1 cellular context compared by ENCODE assay signal in the genomic region with DNA sequence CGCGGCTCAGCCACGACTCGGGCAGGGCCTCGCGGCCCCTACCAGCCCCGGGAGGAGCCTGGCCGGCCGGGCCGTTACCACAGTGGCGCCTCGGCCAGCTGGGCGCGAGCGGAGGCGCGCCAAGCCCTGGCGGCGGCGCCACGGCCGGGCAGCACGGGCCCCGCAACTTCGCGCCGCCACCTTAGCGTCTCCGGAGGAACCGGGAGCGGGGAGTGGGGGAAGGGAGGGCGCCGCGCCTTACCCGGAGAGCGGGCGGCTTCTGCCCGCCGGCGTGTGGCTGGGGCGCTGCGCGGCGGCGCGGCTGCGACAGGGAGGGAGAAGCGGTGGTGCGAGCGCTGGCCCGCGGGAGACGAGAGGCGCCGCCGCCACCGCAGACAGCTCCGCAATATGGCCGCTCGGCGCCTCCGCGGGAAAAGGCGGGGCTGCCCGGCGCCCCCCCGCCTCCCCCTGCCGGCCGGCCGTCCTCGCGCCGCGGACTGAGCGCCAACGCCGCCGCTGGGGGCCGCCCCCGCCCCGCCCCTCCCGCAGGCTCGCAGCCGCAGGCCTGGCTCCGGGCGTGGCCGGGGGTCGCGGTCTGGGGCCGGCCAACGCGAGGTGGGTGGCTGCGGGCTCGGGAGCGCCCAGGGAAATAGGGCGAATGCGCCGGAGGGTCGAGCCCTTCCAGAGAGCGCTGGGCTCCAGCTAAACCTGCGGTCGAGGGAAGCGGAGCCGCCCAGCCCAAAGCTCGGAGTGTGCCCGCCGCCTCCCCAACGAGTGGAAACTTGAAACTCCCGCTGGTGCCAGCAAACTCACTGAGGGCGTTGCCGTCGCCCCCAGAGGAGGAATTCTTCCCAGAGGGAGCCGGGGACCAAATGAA.
A peak's percentile ranks its signal among the peaks of the same experiment; 100 is the strongest.
TF ChIP-seq lines count a peak whose summit lies in the region.

Gene RDX (minus strand): TSS at position 389 of the 856 bp plus-strand sequence. CDS start 16,922 bp downstream, outside the sequence.

TF ChIP-seq in GM12878, 131 proteins besides CTCF, POLR2A, EP300 and RAD21 (continued from another document and continues in another):
- TF ChIP-seq RAD51 (IDR thresholded peaks at IDR 0.05) (no peak), CREB1 (IDR thresholded peaks at IDR 0.05; ENCODE audit: low read depth) (no peak), MLLT1 (IDR thresholded peaks at IDR 0.05) (no peak), MYB (IDR thresholded peaks at IDR 0.05; ENCODE audit: borderline replicate concordance, low read depth, low read length) (no peak), ZNF24 (IDR thresholded peaks at IDR 0.05) (peak; percentile 57; the same call in 1 of the 2 replicates), GABPA (IDR thresholded peaks at IDR 0.05; ENCODE audit: low read depth) (no peak), FOXK2 (IDR thresholded peaks at IDR 0.05) (no peak), LARP7 (IDR thresholded peaks at IDR 0.05) (peak; percentile 98), YY1 (IDR thresholded peaks at IDR 0.05; ENCODE audit: low read depth, low read length) (peak; percentile 96), MXI1 (IDR thresholded peaks at IDR 0.05; ENCODE audit: low read depth, low read length) (no peak), SUPT20H (IDR thresholded peaks at IDR 0.05; ENCODE audit: borderline replicate concordance, control insufficient read depth, low read depth, low read length) (no peak), MEF2B (IDR thresholded peaks at IDR 0.05; ENCODE audit: partially characterized antibody, poor library complexity, severe bottlenecking) (no peak), CBX3 (IDR thresholded peaks at IDR 0.05; ENCODE audit: borderline replicate concordance, low read depth) (no peak), ZBED1 (IDR thresholded peaks at IDR 0.05; ENCODE audit: borderline replicate concordance) (no peak), RBBP5 (conservative IDR thresholded peaks at IDR 0.05) (no peak; the same call in 1 of the 2 replicates), BMI1 (IDR thresholded peaks at IDR 0.05; ENCODE audit: borderline replicate concordance) (no peak), NR2C2 (IDR thresholded peaks at IDR 0.05; ENCODE audit: borderline replicate concordance, control insufficient read depth, insufficient read length, low read depth) (no peak), IKZF1 (conservative IDR thresholded peaks at IDR 0.05) (peak; percentile 90), NFYA (IDR thresholded peaks at IDR 0.05; ENCODE audit: borderline replicate concordance, low read depth, low read length) (no peak), PKNOX1 (IDR thresholded peaks at IDR 0.05) (no peak), KDM1A (IDR thresholded peaks at IDR 0.05; ENCODE audit: borderline replicate concordance) (no peak), HDAC6 (IDR thresholded peaks at IDR 0.05; ENCODE audit: unreplicated experiment) (no peak), ZSCAN29 (IDR thresholded peaks at IDR 0.05) (peak; percentile 34; the same call in 1 of the 2 replicates), PRDM15 (CRISPR knock-in tag; IDR thresholded peaks at IDR 0.05) (no peak), EED (IDR thresholded peaks at IDR 0.05; ENCODE audit: low read depth) (peak; percentile 46), RELA (IDR thresholded peaks at IDR 0.05; ENCODE audit: borderline replicate concordance, partially characterized antibody) (peak; percentile 34), CREM (IDR thresholded peaks at IDR 0.05; ENCODE audit: low read depth) (no peak), ZNF217 (IDR thresholded peaks at IDR 0.05) (peak; percentile 75; the same call in 1 of the 2 replicates), NR2F1 (conservative IDR thresholded peaks at IDR 0.05) (peak; percentile 72), CBFB (IDR thresholded peaks at IDR 0.05; ENCODE audit: low read depth) (no peak), MEF2A (IDR thresholded peaks at IDR 0.05; ENCODE audit: insufficient read depth, low read depth, low read length) (no peak), KAT2A (conservative IDR thresholded peaks at IDR 0.05; ENCODE audit: control insufficient read depth, low read depth, low read length) (no peak), YBX1 (IDR thresholded peaks at IDR 0.05) (no peak), CHD1 (IDR thresholded peaks at IDR 0.05; ENCODE audit: low read depth, low read length) (no peak; the same call in 1 of the 2 replicates), KLF5 (IDR thresholded peaks at IDR 0.05; ENCODE audit: partially characterized antibody) (no peak), POLR2AphosphoS2 (IDR thresholded peaks at IDR 0.05; ENCODE audit: low read depth, low read length) (0 out of 2 replicates have a peak, but pooled peaks have one; percentile 34)
- TF ChIP-seq, protein P1, sequence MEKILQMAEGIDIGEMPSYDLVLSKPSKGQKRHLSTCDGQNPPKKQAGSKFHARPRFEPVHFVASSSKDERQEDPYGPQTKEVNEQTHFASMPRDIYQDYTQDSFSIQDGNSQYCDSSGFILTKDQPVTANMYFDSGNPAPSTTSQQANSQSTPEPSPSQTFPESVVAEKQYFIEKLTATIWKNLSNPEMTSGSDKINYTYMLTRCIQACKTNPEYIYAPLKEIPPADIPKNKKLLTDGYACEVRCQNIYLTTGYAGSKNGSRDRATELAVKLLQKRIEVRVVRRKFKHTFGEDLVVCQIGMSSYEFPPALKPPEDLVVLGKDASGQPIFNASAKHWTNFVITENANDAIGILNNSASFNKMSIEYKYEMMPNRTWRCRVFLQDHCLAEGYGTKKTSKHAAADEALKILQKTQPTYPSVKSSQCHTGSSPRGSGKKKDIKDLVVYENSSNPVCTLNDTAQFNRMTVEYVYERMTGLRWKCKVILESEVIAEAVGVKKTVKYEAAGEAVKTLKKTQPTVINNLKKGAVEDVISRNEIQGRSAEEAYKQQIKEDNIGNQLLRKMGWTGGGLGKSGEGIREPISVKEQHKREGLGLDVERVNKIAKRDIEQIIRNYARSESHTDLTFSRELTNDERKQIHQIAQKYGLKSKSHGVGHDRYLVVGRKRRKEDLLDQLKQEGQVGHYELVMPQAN (conservative IDR thresholded peaks at IDR 0.05), result peak; percentile 59
- TF ChIP-seq, protein P2, sequence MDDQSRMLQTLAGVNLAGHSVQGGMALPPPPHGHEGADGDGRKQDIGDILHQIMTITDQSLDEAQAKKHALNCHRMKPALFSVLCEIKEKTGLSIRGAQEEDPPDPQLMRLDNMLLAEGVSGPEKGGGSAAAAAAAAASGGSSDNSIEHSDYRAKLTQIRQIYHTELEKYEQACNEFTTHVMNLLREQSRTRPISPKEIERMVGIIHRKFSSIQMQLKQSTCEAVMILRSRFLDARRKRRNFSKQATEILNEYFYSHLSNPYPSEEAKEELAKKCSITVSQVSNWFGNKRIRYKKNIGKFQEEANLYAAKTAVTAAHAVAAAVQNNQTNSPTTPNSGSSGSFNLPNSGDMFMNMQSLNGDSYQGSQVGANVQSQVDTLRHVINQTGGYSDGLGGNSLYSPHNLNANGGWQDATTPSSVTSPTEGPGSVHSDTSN (IDR thresholded peaks at IDR 0.05; ENCODE audit: insufficient replicate concordance, low read depth, low read length), result no peak
- TF ChIP-seq, protein P3, sequence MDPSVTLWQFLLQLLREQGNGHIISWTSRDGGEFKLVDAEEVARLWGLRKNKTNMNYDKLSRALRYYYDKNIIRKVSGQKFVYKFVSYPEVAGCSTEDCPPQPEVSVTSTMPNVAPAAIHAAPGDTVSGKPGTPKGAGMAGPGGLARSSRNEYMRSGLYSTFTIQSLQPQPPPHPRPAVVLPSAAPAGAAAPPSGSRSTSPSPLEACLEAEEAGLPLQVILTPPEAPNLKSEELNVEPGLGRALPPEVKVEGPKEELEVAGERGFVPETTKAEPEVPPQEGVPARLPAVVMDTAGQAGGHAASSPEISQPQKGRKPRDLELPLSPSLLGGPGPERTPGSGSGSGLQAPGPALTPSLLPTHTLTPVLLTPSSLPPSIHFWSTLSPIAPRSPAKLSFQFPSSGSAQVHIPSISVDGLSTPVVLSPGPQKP (IDR thresholded peaks at IDR 0.05; ENCODE audit: low read depth, low read length), result no peak
- TF ChIP-seq, protein P4, sequence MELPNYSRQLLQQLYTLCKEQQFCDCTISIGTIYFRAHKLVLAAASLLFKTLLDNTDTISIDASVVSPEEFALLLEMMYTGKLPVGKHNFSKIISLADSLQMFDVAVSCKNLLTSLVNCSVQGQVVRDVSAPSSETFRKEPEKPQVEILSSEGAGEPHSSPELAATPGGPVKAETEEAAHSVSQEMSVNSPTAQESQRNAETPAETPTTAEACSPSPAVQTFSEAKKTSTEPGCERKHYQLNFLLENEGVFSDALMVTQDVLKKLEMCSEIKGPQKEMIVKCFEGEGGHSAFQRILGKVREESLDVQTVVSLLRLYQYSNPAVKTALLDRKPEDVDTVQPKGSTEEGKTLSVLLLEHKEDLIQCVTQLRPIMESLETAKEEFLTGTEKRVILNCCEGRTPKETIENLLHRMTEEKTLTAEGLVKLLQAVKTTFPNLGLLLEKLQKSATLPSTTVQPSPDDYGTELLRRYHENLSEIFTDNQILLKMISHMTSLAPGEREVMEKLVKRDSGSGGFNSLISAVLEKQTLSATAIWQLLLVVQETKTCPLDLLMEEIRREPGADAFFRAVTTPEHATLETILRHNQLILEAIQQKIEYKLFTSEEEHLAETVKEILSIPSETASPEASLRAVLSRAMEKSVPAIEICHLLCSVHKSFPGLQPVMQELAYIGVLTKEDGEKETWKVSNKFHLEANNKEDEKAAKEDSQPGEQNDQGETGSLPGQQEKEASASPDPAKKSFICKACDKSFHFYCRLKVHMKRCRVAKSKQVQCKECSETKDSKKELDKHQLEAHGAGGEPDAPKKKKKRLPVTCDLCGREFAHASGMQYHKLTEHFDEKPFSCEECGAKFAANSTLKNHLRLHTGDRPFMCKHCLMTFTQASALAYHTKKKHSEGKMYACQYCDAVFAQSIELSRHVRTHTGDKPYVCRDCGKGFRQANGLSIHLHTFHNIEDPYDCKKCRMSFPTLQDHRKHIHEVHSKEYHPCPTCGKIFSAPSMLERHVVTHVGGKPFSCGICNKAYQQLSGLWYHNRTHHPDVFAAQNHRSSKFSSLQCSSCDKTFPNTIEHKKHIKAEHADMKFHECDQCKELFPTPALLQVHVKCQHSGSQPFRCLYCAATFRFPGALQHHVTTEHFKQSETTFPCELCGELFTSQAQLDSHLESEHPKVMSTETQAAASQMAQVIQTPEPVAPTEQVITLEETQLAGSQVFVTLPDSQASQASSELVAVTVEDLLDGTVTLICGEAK (IDR thresholded peaks at IDR 0.05; ENCODE audit: borderline replicate concordance), result no peak
- TF ChIP-seq, protein P5, sequence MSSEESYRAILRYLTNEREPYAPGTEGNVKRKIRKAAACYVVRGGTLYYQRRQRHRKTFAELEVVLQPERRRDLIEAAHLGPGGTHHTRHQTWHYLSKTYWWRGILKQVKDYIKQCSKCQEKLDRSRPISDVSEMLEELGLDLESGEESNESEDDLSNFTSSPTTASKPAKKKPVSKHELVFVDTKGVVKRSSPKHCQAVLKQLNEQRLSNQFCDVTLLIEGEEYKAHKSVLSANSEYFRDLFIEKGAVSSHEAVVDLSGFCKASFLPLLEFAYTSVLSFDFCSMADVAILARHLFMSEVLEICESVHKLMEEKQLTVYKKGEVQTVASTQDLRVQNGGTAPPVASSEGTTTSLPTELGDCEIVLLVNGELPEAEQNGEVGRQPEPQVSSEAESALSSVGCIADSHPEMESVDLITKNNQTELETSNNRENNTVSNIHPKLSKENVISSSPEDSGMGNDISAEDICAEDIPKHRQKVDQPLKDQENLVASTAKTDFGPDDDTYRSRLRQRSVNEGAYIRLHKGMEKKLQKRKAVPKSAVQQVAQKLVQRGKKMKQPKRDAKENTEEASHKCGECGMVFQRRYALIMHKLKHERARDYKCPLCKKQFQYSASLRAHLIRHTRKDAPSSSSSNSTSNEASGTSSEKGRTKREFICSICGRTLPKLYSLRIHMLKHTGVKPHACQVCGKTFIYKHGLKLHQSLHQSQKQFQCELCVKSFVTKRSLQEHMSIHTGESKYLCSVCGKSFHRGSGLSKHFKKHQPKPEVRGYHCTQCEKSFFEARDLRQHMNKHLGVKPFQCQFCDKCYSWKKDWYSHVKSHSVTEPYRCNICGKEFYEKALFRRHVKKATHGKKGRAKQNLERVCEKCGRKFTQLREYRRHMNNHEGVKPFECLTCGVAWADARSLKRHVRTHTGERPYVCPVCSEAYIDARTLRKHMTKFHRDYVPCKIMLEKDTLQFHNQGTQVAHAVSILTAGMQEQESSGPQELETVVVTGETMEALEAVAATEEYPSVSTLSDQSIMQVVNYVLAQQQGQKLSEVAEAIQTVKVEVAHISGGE (CRISPR knock-in tag; IDR thresholded peaks at IDR 0.05), result no peak
